ENCODE assay signal across 23 cellular contexts in genomic region chr17:70208825-70209555, GRCh38. TPM values are rescaled to one million over a fixed set of nuclear protein-coding genes. Genes with fewer than 3 reads are reported as not detected.
DNase-seq lines count a peak whose midpoint lies in the region; ATAC-seq, FAIRE-seq and TF ChIP-seq lines count a peak whose summit lies in the region.
"Had no signal": no experiment of that assay in that cellular context is flagged by ENCODE, and none has a peak within 500 bp of the region (broad histone marks: within the 10 kb centered on the region; RNA-seq: fewer than 3 reads in every experiment).

No MANE protein-coding gene starts in this region.

- H3K4me1 ChIP-seq in right atrium auricular region (no peaks in the 10 kb centered on the region), KMS-11 (ENCODE audit: low read depth, poor library complexity, severe bottlenecking) (peaks cover 19% of the 10 kb centered on the region), GM23248 (ENCODE audit: insufficient read depth) (no peaks in the 10 kb centered on the region)
- H3K4me1 ChIP-seq: foreskin keratinocyte, tibial nerve had no signal

- no peaks in the 10 kb centered on the region for H3K9me2 ChIP-seq in GM23248 (ENCODE audit: insufficient read depth)

- no peak for DNase-seq in Right ventricle myocardium superior
- DNase-seq in right atrium auricular region (ENCODE audit: low spot score), result no peak
- peak; percentile 64 for DNase-seq in superior temporal gyrus (ENCODE audit: extremely low spot score)
- no peak for DNase-seq in GM23248
- no peak for DNase-seq in HTR-8/SVneo (ENCODE audit: insufficient read length, low spot score)
- DNase-seq: AML-193, COR-L47, erythroblast, foreskin keratinocyte, Kasumi-1, NCI-H1092, NCI-H2029, occipital lobe, retina, T-helper 9 cell had no signal

- H3K9me3 ChIP-seq in right atrium auricular region (no peaks in the 10 kb centered on the region), GM23248 (ENCODE audit: low read depth) (no peaks in the 10 kb centered on the region)
- H3K9me3 ChIP-seq: tibial nerve had no signal

- H3K4me2 ChIP-seq in KMS-11, result peak overlapping the region; percentile 14; the same call in 1 of the 2 replicates
- no peak overlapping the region for H3K4me2 ChIP-seq in GM23248 (ENCODE audit: unreplicated experiment)

- H3K79me2 ChIP-seq in KMS-11 (ENCODE audit: insufficient read depth, low read depth), result no peaks in the 10 kb centered on the region
- no peaks in the 10 kb centered on the region for H3K79me2 ChIP-seq in GM23248 (ENCODE audit: insufficient read depth)

- 33 to 38% methylated on average over 6 of the region's 6 CpGs for WGBS in GM23248 (ENCODE audit: low coverage in 1 of 2, low lambda C conversion rate in 2 of 2, missing lambda C conversion rate in 2 of 2), 2 experiments

- H3K27me3 ChIP-seq in right atrium auricular region (no peaks in the 10 kb centered on the region), KMS-11 (ENCODE audit: insufficient read depth, low read depth) (no peaks in the 10 kb centered on the region), GM23248 (replicated peaks; ENCODE audit: insufficient read depth) (no peaks in the 10 kb centered on the region)
- H3K27me3 ChIP-seq: foreskin keratinocyte, tibial nerve had no signal

- peak; percentile 51 for ATAC-seq in Right ventricle myocardium superior (ENCODE audit: poor library complexity)
- ATAC-seq in HG02981 (IDR thresholded peaks at IDR 0.05; ENCODE audit: unreplicated experiment), result no peak
- ATAC-seq: activated T-helper 17 cell treated with anti-CD3 and anti-CD28 coated beads, Interleukin-2, amount 50 U/mL, for 72 hours; foreskin keratinocyte had no signal

- no peaks in the 10 kb centered on the region for H4K20me1 ChIP-seq in KMS-11 (ENCODE audit: insufficient read depth)
- no peaks in the 10 kb centered on the region for H4K20me1 ChIP-seq in GM23248 (ENCODE audit: insufficient read depth)

- H2AFZ ChIP-seq in KMS-11 (ENCODE audit: low read depth), result 0 out of 2 replicates have a peak overlapping the region, but pooled peaks have one; percentile 8
- no peak overlapping the region for H2AFZ ChIP-seq in GM23248

- H3K4me3 ChIP-seq in right atrium auricular region (no peak overlapping the region), KMS-11 (IDR thresholded peaks at IDR 0.05; ENCODE audit: insufficient read depth, low read depth, low read length) (no peak overlapping the region), GM23248 (no peak overlapping the region)
- H3K4me3 ChIP-seq: tibial nerve had no signal

- no peaks in the 10 kb centered on the region for H3F3A ChIP-seq in GM23248 (ENCODE audit: insufficient read depth)

- in situ Hi-C loops in GM23248 (cut with MboI), result no loop called here

- H3K36me3 ChIP-seq in right atrium auricular region (no peaks in the 10 kb centered on the region), KMS-11 (ENCODE audit: insufficient read depth) (no peaks in the 10 kb centered on the region), GM23248 (ENCODE audit: low read depth) (no peaks in the 10 kb centered on the region)
- H3K36me3 ChIP-seq: tibial nerve had no signal

- FAIRE-seq in islet of Langerhans (lab: Jason Lieb, UNC) (peak; percentile 74), HTR-8/SVneo (lab: Jason Lieb, UNC) (no peak)
- FAIRE-seq: astrocyte had no signal

- intact Hi-C loops in Right ventricle myocardium superior (cut with DNase I), result no loop called here

- H3K27ac ChIP-seq in right atrium auricular region (no peak overlapping the region), KMS-11 (0 out of 2 replicates have a peak overlapping the region, but pooled peaks have one; percentile 1), GM23248 (no peak overlapping the region)
- H3K27ac ChIP-seq: foreskin keratinocyte, RWPE1, tibial nerve had no signal

- TF ChIP-seq CTCF in right atrium auricular region (IDR thresholded peaks at IDR 0.05), result no peak
- no peak for TF ChIP-seq CTCF in KMS-11 (conservative IDR thresholded peaks at IDR 0.05; ENCODE audit: low read depth, low read length)

- H3K9ac ChIP-seq in KMS-11, result no peak overlapping the region
- no peak overlapping the region for H3K9ac ChIP-seq in GM23248

RNA-seq across cellular contexts. Expression of gene KCNJ2, which starts 39.7 kb away (rescaled TPM):
- total RNA-seq in Right ventricle myocardium superior (47.1 TPM), right atrium auricular region (10 to 100 TPM in 1 of 2 donors, 1 to 10 TPM in 1; 7.2 to 10.7 TPM)
- 0.63 and 1.1 TPM in 2 replicates for total RNA-seq in GM23248 (2014; rRNA removed; shearing (Covaris generic))
- 0.68 and 0.75 TPM in 2 replicates for polyA plus RNA-seq in GM23248 (2016; fragmentation: Nextera tagmentation; extraction: Ambion mirVana)
- total RNA-seq: A172; activated T-helper 17 cell treated with anti-CD3 and anti-CD28 coated beads, Interleukin-2, amount 50 U/mL, for 72 hours had no signal
